Comparison of ENCODE assay signal across 1 cellular context in the genomic region with DNA sequence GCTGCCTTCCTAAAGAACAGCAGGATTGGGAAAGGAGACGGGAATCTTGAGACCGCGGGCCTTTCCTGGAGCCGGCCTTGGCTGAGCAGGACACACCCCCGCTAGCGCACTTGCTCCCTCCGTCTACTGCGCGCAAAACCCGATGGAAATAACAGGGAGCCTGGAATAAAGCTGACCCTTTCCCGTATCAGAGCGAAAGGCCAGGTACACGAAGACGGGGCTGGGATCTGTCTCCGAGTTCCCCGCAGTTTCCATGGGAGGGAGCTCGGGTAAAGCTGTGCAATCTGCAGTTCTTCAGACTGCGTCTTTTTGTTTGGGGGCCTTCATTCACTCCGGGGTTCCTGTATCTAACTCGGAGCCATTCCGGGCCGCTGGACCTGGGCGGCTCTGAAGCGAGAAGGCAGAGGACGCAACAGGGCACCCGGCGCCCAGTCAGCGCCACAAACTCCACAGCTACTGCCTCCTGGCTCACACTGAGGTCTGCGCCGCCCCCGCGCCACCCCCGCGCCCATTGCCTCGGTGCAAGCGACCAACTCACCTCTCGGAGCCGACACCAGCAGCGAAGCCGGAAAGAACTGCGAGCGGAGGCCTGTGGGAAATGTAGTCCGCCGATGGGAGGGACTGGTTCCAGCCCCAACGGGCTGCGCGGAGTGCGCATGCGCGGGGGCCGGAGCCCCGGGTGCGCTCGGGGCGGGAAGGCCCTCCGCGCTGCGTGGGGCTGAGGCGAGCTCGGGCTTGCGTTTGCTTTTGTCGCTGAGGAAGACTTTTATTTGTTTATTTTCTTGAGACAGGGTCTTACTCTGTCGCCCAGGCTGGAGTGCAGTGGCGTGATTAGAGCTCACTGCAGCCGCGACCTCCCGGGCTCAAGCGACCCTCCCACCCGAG.
TF ChIP-seq lines count a peak whose summit lies in the region.

Gene ZFP14 (minus strand): TSS at position 577 of the 885 bp plus-strand sequence. CDS start 11,309 bp downstream, outside the sequence.

TF ChIP-seq in K562, 482 proteins besides CTCF, POLR2A, EP300 and RAD21 (continued from another document and continues in another):
- TF ChIP-seq, protein P1, sequence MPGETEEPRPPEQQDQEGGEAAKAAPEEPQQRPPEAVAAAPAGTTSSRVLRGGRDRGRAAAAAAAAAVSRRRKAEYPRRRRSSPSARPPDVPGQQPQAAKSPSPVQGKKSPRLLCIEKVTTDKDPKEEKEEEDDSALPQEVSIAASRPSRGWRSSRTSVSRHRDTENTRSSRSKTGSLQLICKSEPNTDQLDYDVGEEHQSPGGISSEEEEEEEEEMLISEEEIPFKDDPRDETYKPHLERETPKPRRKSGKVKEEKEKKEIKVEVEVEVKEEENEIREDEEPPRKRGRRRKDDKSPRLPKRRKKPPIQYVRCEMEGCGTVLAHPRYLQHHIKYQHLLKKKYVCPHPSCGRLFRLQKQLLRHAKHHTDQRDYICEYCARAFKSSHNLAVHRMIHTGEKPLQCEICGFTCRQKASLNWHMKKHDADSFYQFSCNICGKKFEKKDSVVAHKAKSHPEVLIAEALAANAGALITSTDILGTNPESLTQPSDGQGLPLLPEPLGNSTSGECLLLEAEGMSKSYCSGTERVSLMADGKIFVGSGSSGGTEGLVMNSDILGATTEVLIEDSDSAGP (CRISPR knock-in tag; IDR thresholded peaks at IDR 0.05) = no peak
- TF ChIP-seq NFE2L1 (tag; IDR thresholded peaks at IDR 0.05; ENCODE audit: borderline replicate concordance, low read depth) = no peak
- TF ChIP-seq LCOR (CRISPR knock-in tag; IDR thresholded peaks at IDR 0.05) = 0 out of 2 replicates have a peak, but pooled peaks have one; percentile 28
- TF ChIP-seq SREBF1 (IDR thresholded peaks at IDR 0.05; ENCODE audit: borderline replicate concordance, low read depth, low read length) = no peak
- TF ChIP-seq ZNF316 (IDR thresholded peaks at IDR 0.05) = no peak
- TF ChIP-seq ZNF584 (CRISPR knock-in tag; IDR thresholded peaks at IDR 0.05; ENCODE audit: low read depth) = no peak
- TF ChIP-seq ID3 (CRISPR knock-in tag; IDR thresholded peaks at IDR 0.05) = no peak
- TF ChIP-seq ID3 (tag; IDR thresholded peaks at IDR 0.05) = no peak
- no peak for TF ChIP-seq BMI1 (IDR thresholded peaks at IDR 0.05; ENCODE audit: low read length)
- TF ChIP-seq CBX1 (IDR thresholded peaks at IDR 0.05; ENCODE audit: low read depth) = peak; percentile 28; the same call in 1 of the 2 replicates
- TF ChIP-seq, protein P2, sequence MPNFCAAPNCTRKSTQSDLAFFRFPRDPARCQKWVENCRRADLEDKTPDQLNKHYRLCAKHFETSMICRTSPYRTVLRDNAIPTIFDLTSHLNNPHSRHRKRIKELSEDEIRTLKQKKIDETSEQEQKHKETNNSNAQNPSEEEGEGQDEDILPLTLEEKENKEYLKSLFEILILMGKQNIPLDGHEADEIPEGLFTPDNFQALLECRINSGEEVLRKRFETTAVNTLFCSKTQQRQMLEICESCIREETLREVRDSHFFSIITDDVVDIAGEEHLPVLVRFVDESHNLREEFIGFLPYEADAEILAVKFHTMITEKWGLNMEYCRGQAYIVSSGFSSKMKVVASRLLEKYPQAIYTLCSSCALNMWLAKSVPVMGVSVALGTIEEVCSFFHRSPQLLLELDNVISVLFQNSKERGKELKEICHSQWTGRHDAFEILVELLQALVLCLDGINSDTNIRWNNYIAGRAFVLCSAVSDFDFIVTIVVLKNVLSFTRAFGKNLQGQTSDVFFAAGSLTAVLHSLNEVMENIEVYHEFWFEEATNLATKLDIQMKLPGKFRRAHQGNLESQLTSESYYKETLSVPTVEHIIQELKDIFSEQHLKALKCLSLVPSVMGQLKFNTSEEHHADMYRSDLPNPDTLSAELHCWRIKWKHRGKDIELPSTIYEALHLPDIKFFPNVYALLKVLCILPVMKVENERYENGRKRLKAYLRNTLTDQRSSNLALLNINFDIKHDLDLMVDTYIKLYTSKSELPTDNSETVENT (CRISPR knock-in tag; IDR thresholded peaks at IDR 0.05) = peak; percentile 57; the same call in 1 of the 2 replicates
- no peak for TF ChIP-seq ZNF232 (CRISPR knock-in tag; IDR thresholded peaks at IDR 0.05)
- TF ChIP-seq MBD2 (IDR thresholded peaks at IDR 0.05; ENCODE audit: borderline replicate concordance, low read depth) = peak; percentile 89
- peak; percentile 93 for TF ChIP-seq HCFC1 (IDR thresholded peaks at IDR 0.05; ENCODE audit: low read depth, low read length)
- TF ChIP-seq BHLHE40 (IDR thresholded peaks at IDR 0.05; ENCODE audit: low read length) = peak; percentile 63
- TF ChIP-seq REST (CRISPR knock-in tag; IDR thresholded peaks at IDR 0.05; ENCODE audit: low read depth) = no peak
- no peak for TF ChIP-seq ZC3H8 (IDR thresholded peaks at IDR 0.05)
- TF ChIP-seq, protein P3, sequence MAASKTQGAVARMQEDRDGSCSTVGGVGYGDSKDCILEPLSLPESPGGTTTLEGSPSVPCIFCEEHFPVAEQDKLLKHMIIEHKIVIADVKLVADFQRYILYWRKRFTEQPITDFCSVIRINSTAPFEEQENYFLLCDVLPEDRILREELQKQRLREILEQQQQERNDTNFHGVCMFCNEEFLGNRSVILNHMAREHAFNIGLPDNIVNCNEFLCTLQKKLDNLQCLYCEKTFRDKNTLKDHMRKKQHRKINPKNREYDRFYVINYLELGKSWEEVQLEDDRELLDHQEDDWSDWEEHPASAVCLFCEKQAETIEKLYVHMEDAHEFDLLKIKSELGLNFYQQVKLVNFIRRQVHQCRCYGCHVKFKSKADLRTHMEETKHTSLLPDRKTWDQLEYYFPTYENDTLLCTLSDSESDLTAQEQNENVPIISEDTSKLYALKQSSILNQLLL (CRISPR knock-in tag; IDR thresholded peaks at IDR 0.05; ENCODE audit: borderline replicate concordance) = no peak
- peak; percentile 58; the same call in 1 of the 2 replicates for TF ChIP-seq CTBP1 (IDR thresholded peaks at IDR 0.05; ENCODE audit: borderline replicate concordance)
- TF ChIP-seq HLTF (IDR thresholded peaks at IDR 0.05) = no peak
- TF ChIP-seq ZNF589 (CRISPR knock-in tag; IDR thresholded peaks at IDR 0.05; ENCODE audit: low read depth) = no peak
- TF ChIP-seq KAT7 (CRISPR knock-in tag; IDR thresholded peaks at IDR 0.05; ENCODE audit: borderline replicate concordance) = no peak
- TF ChIP-seq MEF2D (tag; conservative IDR thresholded peaks at IDR 0.05; ENCODE audit: low read depth) = 0 out of 2 replicates have a peak, but pooled peaks have one; percentile 17
- TF ChIP-seq OTX1 (CRISPR knock-in tag; IDR thresholded peaks at IDR 0.05) = no peak
- TF ChIP-seq, protein P4, sequence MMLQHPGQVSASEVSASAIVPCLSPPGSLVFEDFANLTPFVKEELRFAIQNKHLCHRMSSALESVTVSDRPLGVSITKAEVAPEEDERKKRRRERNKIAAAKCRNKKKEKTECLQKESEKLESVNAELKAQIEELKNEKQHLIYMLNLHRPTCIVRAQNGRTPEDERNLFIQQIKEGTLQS (IDR thresholded peaks at IDR 0.05) = no peak
- TF ChIP-seq, protein P4 (CRISPR knock-in tag; conservative IDR thresholded peaks at IDR 0.05) = no peak
- TF ChIP-seq SAFB2 (IDR thresholded peaks at IDR 0.05; ENCODE audit: borderline replicate concordance, low read depth, low read length, severe bottlenecking) = no peak
- no peak for TF ChIP-seq MXI1 (IDR thresholded peaks at IDR 0.05; ENCODE audit: low read depth, low read length)
- TF ChIP-seq, protein P5, sequence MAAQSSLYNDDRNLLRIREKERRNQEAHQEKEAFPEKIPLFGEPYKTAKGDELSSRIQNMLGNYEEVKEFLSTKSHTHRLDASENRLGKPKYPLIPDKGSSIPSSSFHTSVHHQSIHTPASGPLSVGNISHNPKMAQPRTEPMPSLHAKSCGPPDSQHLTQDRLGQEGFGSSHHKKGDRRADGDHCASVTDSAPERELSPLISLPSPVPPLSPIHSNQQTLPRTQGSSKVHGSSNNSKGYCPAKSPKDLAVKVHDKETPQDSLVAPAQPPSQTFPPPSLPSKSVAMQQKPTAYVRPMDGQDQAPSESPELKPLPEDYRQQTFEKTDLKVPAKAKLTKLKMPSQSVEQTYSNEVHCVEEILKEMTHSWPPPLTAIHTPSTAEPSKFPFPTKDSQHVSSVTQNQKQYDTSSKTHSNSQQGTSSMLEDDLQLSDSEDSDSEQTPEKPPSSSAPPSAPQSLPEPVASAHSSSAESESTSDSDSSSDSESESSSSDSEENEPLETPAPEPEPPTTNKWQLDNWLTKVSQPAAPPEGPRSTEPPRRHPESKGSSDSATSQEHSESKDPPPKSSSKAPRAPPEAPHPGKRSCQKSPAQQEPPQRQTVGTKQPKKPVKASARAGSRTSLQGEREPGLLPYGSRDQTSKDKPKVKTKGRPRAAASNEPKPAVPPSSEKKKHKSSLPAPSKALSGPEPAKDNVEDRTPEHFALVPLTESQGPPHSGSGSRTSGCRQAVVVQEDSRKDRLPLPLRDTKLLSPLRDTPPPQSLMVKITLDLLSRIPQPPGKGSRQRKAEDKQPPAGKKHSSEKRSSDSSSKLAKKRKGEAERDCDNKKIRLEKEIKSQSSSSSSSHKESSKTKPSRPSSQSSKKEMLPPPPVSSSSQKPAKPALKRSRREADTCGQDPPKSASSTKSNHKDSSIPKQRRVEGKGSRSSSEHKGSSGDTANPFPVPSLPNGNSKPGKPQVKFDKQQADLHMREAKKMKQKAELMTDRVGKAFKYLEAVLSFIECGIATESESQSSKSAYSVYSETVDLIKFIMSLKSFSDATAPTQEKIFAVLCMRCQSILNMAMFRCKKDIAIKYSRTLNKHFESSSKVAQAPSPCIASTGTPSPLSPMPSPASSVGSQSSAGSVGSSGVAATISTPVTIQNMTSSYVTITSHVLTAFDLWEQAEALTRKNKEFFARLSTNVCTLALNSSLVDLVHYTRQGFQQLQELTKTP (IDR thresholded peaks at IDR 0.05; ENCODE audit: low read depth in 1 of 2, partially characterized antibody in 2 of 2) = peak in 1 of 2 experiments; percentile 84
- peak; percentile 83 for TF ChIP-seq CREM (IDR thresholded peaks at IDR 0.05; ENCODE audit: low read depth)
- TF ChIP-seq MIER1 (IDR thresholded peaks at IDR 0.05; ENCODE audit: low read depth) = no peak
- TF ChIP-seq SNRNP70 (optimal IDR thresholded peaks at IDR 0.05; ENCODE audit: low read depth, low read length) = no peak
- TF ChIP-seq SAP30 (IDR thresholded peaks at IDR 0.05; ENCODE audit: borderline replicate concordance, insufficient read depth, low read depth, low read length, poor library complexity, severe bottlenecking) = peak; percentile 37
- peak; percentile 2; the same call in 1 of the 2 replicates for TF ChIP-seq NFE2 (IDR thresholded peaks at IDR 0.05; ENCODE audit: low read depth)
- TF ChIP-seq ZNF224 (CRISPR knock-in tag; IDR thresholded peaks at IDR 0.05) = no peak
- TF ChIP-seq SRSF3 (IDR thresholded peaks at IDR 0.05; ENCODE audit: insufficient read depth, low read length) = no peak
- no peak for TF ChIP-seq KLF16 (IDR thresholded peaks at IDR 0.05)
